1 cellular context compared by ENCODE assay signal in the genomic region with DNA sequence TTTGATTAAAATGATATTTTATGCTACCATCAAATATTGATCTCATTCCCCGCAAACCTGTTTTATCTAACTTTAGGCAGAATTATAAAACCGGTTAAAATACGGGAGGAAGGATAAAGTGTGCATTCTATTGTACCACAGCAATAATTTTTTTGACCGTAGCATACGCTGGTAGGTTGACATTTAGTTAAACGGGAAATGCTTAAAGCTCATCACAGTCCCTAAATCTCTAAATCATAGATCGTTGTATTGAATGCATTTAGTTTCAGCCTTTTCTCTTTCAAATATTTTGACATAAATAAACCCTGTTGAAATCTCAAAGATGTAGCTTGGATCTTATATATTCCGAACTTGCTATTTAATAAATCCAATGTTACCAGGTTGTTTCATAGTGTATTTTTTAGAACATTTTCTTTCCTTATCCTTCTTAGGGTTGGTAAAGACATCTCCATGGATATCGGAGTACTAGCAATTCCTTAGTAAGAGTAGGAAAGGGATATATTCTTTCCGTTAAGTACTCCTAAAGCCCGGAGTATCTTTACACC.
TF ChIP-seq lines count a peak whose summit lies in the region.

No MANE protein-coding gene starts in this region.

TF ChIP-seq in GM12878, 131 proteins besides CTCF, POLR2A, EP300 and RAD21:
- TF ChIP-seq NFXL1 (IDR thresholded peaks at IDR 0.05; ENCODE audit: borderline replicate concordance) (no peak), IRF4 (IDR thresholded peaks at IDR 0.05; ENCODE audit: low read depth, low read length) (no peak), RFX5 (IDR thresholded peaks at IDR 0.05; ENCODE audit: low read depth, low read length) (no peak), HCFC1 (IDR thresholded peaks at IDR 0.05; ENCODE audit: low read length) (no peak), STAT3 (IDR thresholded peaks at IDR 0.05; ENCODE audit: low read depth, low read length) (no peak), SMC3 (IDR thresholded peaks at IDR 0.05; ENCODE audit: borderline replicate concordance, low read length) (no peak), ZNF274 (IDR thresholded peaks at IDR 0.05; ENCODE audit: insufficient read depth, insufficient read length) (no peak), TCF12 (IDR thresholded peaks at IDR 0.05; ENCODE audit: low read depth, low read length) (no peak)
- TF ChIP-seq, protein P1, sequence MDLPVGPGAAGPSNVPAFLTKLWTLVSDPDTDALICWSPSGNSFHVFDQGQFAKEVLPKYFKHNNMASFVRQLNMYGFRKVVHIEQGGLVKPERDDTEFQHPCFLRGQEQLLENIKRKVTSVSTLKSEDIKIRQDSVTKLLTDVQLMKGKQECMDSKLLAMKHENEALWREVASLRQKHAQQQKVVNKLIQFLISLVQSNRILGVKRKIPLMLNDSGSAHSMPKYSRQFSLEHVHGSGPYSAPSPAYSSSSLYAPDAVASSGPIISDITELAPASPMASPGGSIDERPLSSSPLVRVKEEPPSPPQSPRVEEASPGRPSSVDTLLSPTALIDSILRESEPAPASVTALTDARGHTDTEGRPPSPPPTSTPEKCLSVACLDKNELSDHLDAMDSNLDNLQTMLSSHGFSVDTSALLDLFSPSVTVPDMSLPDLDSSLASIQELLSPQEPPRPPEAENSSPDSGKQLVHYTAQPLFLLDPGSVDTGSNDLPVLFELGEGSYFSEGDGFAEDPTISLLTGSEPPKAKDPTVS (IDR thresholded peaks at IDR 0.05; ENCODE audit: low read depth, low read length): no peak
- TF ChIP-seq, protein P2, sequence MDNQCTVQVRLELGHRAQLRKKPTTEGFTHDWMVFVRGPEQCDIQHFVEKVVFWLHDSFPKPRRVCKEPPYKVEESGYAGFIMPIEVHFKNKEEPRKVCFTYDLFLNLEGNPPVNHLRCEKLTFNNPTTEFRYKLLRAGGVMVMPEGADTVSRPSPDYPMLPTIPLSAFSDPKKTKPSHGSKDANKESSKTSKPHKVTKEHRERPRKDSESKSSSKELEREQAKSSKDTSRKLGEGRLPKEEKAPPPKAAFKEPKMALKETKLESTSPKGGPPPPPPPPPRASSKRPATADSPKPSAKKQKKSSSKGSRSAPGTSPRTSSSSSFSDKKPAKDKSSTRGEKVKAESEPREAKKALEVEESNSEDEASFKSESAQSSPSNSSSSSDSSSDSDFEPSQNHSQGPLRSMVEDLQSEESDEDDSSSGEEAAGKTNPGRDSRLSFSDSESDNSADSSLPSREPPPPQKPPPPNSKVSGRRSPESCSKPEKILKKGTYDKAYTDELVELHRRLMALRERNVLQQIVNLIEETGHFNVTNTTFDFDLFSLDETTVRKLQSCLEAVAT (IDR thresholded peaks at IDR 0.05): no peak; the same call in 1 of the 2 replicates
- TF ChIP-seq, protein P3, sequence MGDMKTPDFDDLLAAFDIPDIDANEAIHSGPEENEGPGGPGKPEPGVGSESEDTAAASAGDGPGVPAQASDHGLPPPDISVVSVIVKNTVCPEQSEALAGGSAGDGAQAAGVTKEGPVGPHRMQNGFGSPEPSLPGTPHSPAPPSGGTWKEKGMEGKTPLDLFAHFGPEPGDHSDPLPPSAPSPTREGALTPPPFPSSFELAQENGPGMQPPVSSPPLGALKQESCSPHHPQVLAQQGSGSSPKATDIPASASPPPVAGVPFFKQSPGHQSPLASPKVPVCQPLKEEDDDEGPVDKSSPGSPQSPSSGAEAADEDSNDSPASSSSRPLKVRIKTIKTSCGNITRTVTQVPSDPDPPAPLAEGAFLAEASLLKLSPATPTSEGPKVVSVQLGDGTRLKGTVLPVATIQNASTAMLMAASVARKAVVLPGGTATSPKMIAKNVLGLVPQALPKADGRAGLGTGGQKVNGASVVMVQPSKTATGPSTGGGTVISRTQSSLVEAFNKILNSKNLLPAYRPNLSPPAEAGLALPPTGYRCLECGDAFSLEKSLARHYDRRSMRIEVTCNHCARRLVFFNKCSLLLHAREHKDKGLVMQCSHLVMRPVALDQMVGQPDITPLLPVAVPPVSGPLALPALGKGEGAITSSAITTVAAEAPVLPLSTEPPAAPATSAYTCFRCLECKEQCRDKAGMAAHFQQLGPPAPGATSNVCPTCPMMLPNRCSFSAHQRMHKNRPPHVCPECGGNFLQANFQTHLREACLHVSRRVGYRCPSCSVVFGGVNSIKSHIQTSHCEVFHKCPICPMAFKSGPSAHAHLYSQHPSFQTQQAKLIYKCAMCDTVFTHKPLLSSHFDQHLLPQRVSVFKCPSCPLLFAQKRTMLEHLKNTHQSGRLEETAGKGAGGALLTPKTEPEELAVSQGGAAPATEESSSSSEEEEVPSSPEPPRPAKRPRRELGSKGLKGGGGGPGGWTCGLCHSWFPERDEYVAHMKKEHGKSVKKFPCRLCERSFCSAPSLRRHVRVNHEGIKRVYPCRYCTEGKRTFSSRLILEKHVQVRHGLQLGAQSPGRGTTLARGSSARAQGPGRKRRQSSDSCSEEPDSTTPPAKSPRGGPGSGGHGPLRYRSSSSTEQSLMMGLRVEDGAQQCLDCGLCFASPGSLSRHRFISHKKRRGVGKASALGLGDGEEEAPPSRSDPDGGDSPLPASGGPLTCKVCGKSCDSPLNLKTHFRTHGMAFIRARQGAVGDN (IDR thresholded peaks at IDR 0.05): no peak
